Comparison of ENCODE assay signal across 1 cellular context in the genomic region with DNA sequence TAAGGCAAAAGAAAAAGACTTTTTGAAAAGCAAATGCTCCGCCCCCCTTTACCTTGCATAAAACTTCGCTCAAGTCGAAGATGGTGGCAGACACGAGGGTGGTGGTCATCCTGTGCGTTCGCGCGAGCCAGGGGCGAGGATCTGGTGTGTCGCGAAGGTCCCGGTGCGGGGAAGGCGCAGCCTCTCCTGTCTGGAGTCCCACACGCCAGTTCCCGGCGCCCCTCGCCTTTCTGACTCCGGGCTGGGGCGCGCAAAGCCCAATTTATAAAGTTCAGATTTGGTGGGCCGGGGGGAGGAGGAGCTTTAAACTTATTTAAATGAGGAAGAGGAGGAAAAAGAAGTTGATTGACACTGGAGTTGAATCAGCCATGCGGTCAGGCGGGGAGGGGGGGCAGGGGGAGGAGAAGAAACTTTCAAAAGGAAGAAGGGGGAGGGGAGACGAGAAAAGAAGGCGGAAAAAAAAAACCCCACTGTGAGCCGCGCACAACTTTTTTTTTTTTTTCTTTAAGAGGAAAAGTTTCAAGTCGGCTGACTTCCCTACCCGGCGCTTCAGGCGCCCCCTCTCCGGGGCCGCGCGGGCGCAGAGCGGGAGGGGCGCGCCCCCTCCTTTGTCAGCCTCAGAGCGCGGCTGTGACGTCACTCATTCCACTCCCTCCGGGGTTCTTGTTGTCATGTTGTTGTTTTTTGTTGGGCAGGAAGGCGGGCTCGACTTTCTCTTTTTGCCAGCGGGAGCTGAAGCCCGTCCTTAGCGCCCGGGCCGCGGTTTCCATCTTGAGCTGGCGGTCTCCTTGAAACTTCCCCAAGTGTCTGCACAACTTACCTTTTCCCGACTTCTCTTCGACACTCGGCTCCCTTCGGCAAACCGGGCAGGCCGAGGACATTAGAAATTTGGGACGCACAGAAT.
TF ChIP-seq lines count a peak whose summit lies in the region.

A gene with protein sequence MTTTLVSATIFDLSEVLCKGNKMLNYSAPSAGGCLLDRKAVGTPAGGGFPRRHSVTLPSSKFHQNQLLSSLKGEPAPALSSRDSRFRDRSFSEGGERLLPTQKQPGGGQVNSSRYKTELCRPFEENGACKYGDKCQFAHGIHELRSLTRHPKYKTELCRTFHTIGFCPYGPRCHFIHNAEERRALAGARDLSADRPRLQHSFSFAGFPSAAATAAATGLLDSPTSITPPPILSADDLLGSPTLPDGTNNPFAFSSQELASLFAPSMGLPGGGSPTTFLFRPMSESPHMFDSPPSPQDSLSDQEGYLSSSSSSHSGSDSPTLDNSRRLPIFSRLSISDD (minus strand): TSS at position 238 of the 904 bp plus-strand sequence. CDS start 129 bp downstream, at position 109.

TF ChIP-seq in K562, 482 proteins besides CTCF, POLR2A, EP300 and RAD21 (continued from another document and continues in another):
- TF ChIP-seq JUNB (CRISPR knock-in tag; conservative IDR thresholded peaks at IDR 0.05) (no peak), ZBTB7A (IDR thresholded peaks at IDR 0.05; ENCODE audit: borderline replicate concordance, control insufficient read depth, low read depth, low read length) (peak; percentile 94), EP400 (IDR thresholded peaks at IDR 0.05) (peak; percentile 59), HDAC8 (tag; IDR thresholded peaks at IDR 0.05) (no peak), OTX1 (CRISPR knock-in tag; IDR thresholded peaks at IDR 0.05) (peak; percentile 42; the same call in 1 of the 2 replicates), NONO (IDR thresholded peaks at IDR 0.05; ENCODE audit: low read depth in 2 of 2, low read length in 1 of 2) (peak; percentile 39 to 60; a peak in 1 of 4 replicates), ZNF384 (IDR thresholded peaks at IDR 0.05; ENCODE audit: low read depth, low read length) (peak; percentile 93), ZNF263 (CRISPR knock-in tag; IDR thresholded peaks at IDR 0.05; ENCODE audit: borderline replicate concordance) (no peak), SIN3A (IDR thresholded peaks at IDR 0.05; ENCODE audit: borderline replicate concordance in 2 of 2, control insufficient read depth in 1 of 2, low read depth in 2 of 2, low read length in 2 of 2) (peak in 1 of 2 experiments; percentile 42; a peak in 1 of 4 replicates), U2AF1 (optimal IDR thresholded peaks at IDR 0.05; ENCODE audit: low read depth, low read length) (no peak), LCOR (CRISPR knock-in tag; IDR thresholded peaks at IDR 0.05) (peak; percentile 49), SMARCC2 (IDR thresholded peaks at IDR 0.05; ENCODE audit: low read depth) (no peak), HNRNPH1 (optimal IDR thresholded peaks at IDR 0.05; ENCODE audit: low read depth, low read length) (no peak), POLR3G (IDR thresholded peaks at IDR 0.05; ENCODE audit: extremely low read depth, insufficient read length, insufficient replicate concordance) (no peak), RFX5 (IDR thresholded peaks at IDR 0.05; ENCODE audit: low read depth, low read length) (no peak; the same call in 1 of the 2 replicates), KLF10 (CRISPR knock-in tag; IDR thresholded peaks at IDR 0.05) (no peak), HSF4 (CRISPR knock-in tag; IDR thresholded peaks at IDR 0.05; ENCODE audit: borderline replicate concordance) (no peak), SOX6 (IDR thresholded peaks at IDR 0.05) (peak; percentile 38), JUND (IDR thresholded peaks at IDR 0.05; ENCODE audit: borderline replicate concordance, low read depth, low read length) (peak; percentile 72), JUND (tag; IDR thresholded peaks at IDR 0.05; ENCODE audit: borderline replicate concordance, low read depth, low read length) (peak; percentile 52; the same call in 1 of the 3 replicates), GTF2A2 (tag; IDR thresholded peaks at IDR 0.05) (peak; percentile 54; the same call in 1 of the 2 replicates), CHD2 (IDR thresholded peaks at IDR 0.05; ENCODE audit: low read depth, low read length) (0 out of 2 replicates have a peak, but pooled peaks have one; percentile 11), ELF1 (tag; IDR thresholded peaks at IDR 0.05) (peak; percentile 62; the same call in 1 of the 2 replicates), HMGN3 (IDR thresholded peaks at IDR 0.05; ENCODE audit: borderline replicate concordance, extremely low read depth, insufficient read length, low read depth, low read length) (peak; percentile 32), ZNF408 (CRISPR knock-in tag; IDR thresholded peaks at IDR 0.05; ENCODE audit: low read depth) (no peak), TCF7L2 (IDR thresholded peaks at IDR 0.05; ENCODE audit: low read depth, low read length) (0 out of 2 replicates have a peak, but pooled peaks have one; percentile 58), FOXJ2 (tag; IDR thresholded peaks at IDR 0.05) (peak; percentile 96), FOXK2 (conservative IDR thresholded peaks at IDR 0.05 in 1 of 2, IDR thresholded peaks at IDR 0.05 in 1 of 2; ENCODE audit: low read depth in 2 of 2) (peak; percentile 94 to 95), MBD2 (IDR thresholded peaks at IDR 0.05; ENCODE audit: borderline replicate concordance, low read depth) (peak; percentile 19), TAF1 (IDR thresholded peaks at IDR 0.05; ENCODE audit: control insufficient read depth, extremely low read depth, insufficient read depth, low read length, severe bottlenecking) (peak; percentile 65)
- TF ChIP-seq, protein P1, sequence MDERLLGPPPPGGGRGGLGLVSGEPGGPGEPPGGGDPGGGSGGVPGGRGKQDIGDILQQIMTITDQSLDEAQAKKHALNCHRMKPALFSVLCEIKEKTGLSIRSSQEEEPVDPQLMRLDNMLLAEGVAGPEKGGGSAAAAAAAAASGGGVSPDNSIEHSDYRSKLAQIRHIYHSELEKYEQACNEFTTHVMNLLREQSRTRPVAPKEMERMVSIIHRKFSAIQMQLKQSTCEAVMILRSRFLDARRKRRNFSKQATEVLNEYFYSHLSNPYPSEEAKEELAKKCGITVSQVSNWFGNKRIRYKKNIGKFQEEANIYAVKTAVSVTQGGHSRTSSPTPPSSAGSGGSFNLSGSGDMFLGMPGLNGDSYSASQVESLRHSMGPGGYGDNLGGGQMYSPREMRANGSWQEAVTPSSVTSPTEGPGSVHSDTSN (CRISPR knock-in tag; IDR thresholded peaks at IDR 0.05; ENCODE audit: low read depth): peak; percentile 75
- TF ChIP-seq, protein P1 (tag; conservative IDR thresholded peaks at IDR 0.05; ENCODE audit: low read depth): peak; percentile 89
- TF ChIP-seq, protein P2, sequence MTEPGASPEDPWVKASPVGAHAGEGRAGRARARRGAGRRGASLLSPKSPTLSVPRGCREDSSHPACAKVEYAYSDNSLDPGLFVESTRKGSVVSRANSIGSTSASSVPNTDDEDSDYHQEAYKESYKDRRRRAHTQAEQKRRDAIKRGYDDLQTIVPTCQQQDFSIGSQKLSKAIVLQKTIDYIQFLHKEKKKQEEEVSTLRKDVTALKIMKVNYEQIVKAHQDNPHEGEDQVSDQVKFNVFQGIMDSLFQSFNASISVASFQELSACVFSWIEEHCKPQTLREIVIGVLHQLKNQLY (CRISPR knock-in tag; conservative IDR thresholded peaks at IDR 0.05): no peak
- TF ChIP-seq, protein P3, sequence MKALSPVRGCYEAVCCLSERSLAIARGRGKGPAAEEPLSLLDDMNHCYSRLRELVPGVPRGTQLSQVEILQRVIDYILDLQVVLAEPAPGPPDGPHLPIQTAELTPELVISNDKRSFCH (CRISPR knock-in tag; IDR thresholded peaks at IDR 0.05): no peak
- TF ChIP-seq, protein P3 (tag; IDR thresholded peaks at IDR 0.05): no peak
- TF ChIP-seq, protein P4, sequence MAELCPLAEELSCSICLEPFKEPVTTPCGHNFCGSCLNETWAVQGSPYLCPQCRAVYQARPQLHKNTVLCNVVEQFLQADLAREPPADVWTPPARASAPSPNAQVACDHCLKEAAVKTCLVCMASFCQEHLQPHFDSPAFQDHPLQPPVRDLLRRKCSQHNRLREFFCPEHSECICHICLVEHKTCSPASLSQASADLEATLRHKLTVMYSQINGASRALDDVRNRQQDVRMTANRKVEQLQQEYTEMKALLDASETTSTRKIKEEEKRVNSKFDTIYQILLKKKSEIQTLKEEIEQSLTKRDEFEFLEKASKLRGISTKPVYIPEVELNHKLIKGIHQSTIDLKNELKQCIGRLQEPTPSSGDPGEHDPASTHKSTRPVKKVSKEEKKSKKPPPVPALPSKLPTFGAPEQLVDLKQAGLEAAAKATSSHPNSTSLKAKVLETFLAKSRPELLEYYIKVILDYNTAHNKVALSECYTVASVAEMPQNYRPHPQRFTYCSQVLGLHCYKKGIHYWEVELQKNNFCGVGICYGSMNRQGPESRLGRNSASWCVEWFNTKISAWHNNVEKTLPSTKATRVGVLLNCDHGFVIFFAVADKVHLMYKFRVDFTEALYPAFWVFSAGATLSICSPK (IDR thresholded peaks at IDR 0.05; ENCODE audit: borderline replicate concordance): no peak
- TF ChIP-seq, protein P5, sequence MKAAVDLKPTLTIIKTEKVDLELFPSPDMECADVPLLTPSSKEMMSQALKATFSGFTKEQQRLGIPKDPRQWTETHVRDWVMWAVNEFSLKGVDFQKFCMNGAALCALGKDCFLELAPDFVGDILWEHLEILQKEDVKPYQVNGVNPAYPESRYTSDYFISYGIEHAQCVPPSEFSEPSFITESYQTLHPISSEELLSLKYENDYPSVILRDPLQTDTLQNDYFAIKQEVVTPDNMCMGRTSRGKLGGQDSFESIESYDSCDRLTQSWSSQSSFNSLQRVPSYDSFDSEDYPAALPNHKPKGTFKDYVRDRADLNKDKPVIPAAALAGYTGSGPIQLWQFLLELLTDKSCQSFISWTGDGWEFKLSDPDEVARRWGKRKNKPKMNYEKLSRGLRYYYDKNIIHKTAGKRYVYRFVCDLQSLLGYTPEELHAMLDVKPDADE (conservative IDR thresholded peaks at IDR 0.05; ENCODE audit: control insufficient read depth, low read depth, low read length): 0 out of 2 replicates have a peak, but pooled peaks have one; percentile 17
- TF ChIP-seq, protein P6, sequence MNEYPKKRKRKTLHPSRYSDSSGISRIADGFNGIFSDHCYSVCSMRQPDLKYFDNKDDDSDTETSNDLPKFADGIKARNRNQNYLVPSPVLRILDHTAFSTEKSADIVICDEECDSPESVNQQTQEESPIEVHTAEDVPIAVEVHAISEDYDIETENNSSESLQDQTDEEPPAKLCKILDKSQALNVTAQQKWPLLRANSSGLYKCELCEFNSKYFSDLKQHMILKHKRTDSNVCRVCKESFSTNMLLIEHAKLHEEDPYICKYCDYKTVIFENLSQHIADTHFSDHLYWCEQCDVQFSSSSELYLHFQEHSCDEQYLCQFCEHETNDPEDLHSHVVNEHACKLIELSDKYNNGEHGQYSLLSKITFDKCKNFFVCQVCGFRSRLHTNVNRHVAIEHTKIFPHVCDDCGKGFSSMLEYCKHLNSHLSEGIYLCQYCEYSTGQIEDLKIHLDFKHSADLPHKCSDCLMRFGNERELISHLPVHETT (CRISPR knock-in tag; conservative IDR thresholded peaks at IDR 0.05 in 1 of 2, IDR thresholded peaks at IDR 0.05 in 1 of 2): peak in 1 of 2 experiments; percentile 54; a peak in 1 of 4 replicates
- TF ChIP-seq, protein P7, sequence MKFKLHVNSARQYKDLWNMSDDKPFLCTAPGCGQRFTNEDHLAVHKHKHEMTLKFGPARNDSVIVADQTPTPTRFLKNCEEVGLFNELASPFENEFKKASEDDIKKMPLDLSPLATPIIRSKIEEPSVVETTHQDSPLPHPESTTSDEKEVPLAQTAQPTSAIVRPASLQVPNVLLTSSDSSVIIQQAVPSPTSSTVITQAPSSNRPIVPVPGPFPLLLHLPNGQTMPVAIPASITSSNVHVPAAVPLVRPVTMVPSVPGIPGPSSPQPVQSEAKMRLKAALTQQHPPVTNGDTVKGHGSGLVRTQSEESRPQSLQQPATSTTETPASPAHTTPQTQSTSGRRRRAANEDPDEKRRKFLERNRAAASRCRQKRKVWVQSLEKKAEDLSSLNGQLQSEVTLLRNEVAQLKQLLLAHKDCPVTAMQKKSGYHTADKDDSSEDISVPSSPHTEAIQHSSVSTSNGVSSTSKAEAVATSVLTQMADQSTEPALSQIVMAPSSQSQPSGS (CRISPR knock-in tag; IDR thresholded peaks at IDR 0.05): no peak
- TF ChIP-seq, protein P8, sequence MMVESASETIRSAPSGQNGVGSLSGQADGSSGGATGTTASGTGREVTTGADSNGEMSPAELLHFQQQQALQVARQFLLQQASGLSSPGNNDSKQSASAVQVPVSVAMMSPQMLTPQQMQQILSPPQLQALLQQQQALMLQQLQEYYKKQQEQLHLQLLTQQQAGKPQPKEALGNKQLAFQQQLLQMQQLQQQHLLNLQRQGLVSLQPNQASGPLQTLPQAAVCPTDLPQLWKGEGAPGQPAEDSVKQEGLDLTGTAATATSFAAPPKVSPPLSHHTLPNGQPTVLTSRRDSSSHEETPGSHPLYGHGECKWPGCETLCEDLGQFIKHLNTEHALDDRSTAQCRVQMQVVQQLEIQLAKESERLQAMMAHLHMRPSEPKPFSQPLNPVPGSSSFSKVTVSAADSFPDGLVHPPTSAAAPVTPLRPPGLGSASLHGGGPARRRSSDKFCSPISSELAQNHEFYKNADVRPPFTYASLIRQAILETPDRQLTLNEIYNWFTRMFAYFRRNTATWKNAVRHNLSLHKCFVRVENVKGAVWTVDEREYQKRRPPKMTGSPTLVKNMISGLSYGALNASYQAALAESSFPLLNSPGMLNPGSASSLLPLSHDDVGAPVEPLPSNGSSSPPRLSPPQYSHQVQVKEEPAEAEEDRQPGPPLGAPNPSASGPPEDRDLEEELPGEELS (CRISPR knock-in tag; IDR thresholded peaks at IDR 0.05; ENCODE audit: borderline replicate concordance): no peak
- TF ChIP-seq, protein P9, sequence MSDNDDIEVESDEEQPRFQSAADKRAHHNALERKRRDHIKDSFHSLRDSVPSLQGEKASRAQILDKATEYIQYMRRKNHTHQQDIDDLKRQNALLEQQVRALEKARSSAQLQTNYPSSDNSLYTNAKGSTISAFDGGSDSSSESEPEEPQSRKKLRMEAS (CRISPR knock-in tag; IDR thresholded peaks at IDR 0.05): peak; percentile 33; the same call in 1 of the 2 replicates
- TF ChIP-seq, protein P10, sequence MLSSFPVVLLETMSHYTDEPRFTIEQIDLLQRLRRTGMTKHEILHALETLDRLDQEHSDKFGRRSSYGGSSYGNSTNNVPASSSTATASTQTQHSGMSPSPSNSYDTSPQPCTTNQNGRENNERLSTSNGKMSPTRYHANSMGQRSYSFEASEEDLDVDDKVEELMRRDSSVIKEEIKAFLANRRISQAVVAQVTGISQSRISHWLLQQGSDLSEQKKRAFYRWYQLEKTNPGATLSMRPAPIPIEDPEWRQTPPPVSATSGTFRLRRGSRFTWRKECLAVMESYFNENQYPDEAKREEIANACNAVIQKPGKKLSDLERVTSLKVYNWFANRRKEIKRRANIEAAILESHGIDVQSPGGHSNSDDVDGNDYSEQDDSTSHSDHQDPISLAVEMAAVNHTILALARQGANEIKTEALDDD (IDR thresholded peaks at IDR 0.05): no peak
